In the genomic region with DNA sequence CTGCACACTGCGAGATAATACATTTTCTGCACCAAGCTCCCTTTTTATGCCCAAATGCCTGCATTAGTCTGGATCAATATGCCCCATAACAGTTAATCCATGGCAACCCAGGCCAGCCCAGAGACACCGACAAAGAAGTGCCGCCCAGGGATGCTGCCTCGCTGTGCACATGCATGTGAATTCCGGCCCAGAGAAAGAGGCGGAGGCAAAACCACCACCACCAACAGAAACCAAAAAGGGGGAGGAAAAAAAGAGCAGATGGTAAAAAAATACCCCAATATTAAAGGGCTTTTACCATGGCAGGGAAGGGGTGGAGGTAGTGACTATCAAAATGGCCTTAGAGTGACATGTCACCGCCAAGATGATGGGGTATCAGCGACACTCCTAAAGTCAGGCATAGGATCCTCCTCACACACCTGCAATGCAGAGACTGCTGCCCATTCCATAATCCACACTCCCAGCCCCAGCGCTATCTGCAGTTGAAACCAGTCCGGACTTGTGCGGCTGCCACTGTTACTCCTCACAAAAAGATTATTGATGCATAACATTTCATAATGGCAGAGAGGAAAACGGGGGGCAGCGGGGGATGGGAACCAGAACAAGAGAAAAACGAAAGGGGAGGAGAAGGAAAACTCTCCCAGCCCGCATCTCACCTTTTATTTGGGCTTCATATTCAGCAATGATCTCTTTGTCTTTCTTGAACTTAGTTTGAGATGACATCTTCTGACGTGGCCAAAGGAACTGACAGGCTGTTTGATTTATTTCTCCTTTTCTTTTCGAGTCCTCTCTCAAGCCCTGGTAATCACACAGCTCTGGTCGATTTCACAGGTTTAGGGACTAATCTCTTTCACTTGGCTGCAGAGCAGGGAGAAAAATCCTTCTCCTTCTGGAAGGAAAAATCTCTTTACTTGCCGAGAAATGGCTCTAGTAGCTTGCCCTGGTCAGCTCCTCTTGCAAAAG, we compare ENCODE assay signal across 8 cellular contexts. TPM values are rescaled to one million over a fixed set of nuclear protein-coding genes. Genes with fewer than 3 reads are reported as not detected.
DNase-seq lines count a peak whose midpoint lies in the region; ATAC-seq and TF ChIP-seq lines count a peak whose summit lies in the region.

No MANE protein-coding gene starts in this region.

- H3K4me3 ChIP-seq in coronary artery = peak overlapping the region; percentile 73

- POLR2A ChIA-PET in naive thymus-derived CD8-positive, alpha-beta T cell (lab: Charles Lee) = no interaction called here

- peak overlapping the region in 6 of 10 donors; percentile 60 to 90 (median 75) for H3K27ac Mint-ChIP-seq in naive thymus-derived CD8-positive, alpha-beta T cell

- no peaks in the 10 kb centered on the region for H3K9me3 Mint-ChIP-seq in naive thymus-derived CD8-positive, alpha-beta T cell

- peak overlapping the region; percentile 80 to 95 (median 92) for H3K4me3 Mint-ChIP-seq in naive thymus-derived CD8-positive, alpha-beta T cell

- H3K27me3 Mint-ChIP-seq in naive thymus-derived CD8-positive, alpha-beta T cell = peaks cover 0 to 6% (median 0%) of the 10 kb centered on the region in 5 donors

- no peak for TF ChIP-seq CTCF in coronary artery (IDR thresholded peaks at IDR 0.05)

- no peaks in the 10 kb centered on the region for H3K36me3 Mint-ChIP-seq in naive thymus-derived CD8-positive, alpha-beta T cell

- no peak for ATAC-seq in naive thymus-derived CD8-positive, alpha-beta T cell
- ATAC-seq in GM21526 (IDR thresholded peaks at IDR 0.05; ENCODE audit: low FRiP score, unreplicated experiment) (no peak), GM21825 (IDR thresholded peaks at IDR 0.05; ENCODE audit: unreplicated experiment) (no peak)

- peak; percentile 43 to 73 (median 48) for DNase-seq in NCI-H1417 (lab: John Stamatoyannopoulos, UW)
- no peak for DNase-seq in NCI-H1417 treated with DMSO at 0.1 percent for 48 hours (lab: John Stamatoyannopoulos, UW)
- DNase-seq in NCI-H526 treated with DMSO at 0.1 percent for 48 hours (lab: John Stamatoyannopoulos, UW) = peak; percentile 74
- DNase-seq in coronary artery (ENCODE audit: low spot score) = peak; percentile 26
- DNase-seq in naive thymus-derived CD8-positive, alpha-beta T cell = peak in 4 of 10 donors; percentile 5 to 30 (median 16)
- no peak for DNase-seq in NCI-H1436 (lab: John Stamatoyannopoulos, UW)

- H3K27ac ChIP-seq in coronary artery = no peak overlapping the region

- H3K4me1 Mint-ChIP-seq in naive thymus-derived CD8-positive, alpha-beta T cell = peaks cover 10 to 22% (median 20%) of the 10 kb centered on the region in 4 donors

RNA-seq across cellular contexts. Expression of gene SRGAP3, which starts 0.9 kb away (rescaled TPM):
- total RNA-seq in naive thymus-derived CD8-positive, alpha-beta T cell = 1 to 10 TPM; 1.8 to 2.4 TPM
- 1 to 10 TPM in 2 of 3 donors, under 1 TPM in 1; 0.73 to 2.5 (median 1.1) TPM for polyA plus RNA-seq in naive thymus-derived CD8-positive, alpha-beta T cell

Comparison
In these comparisons a context has a peak if more than half of its experiments do, and no peak if none do; other contexts are left out.
1. DNase-seq: peak in NCI-H1417 (3 of 3), NCI-H526 treated with DMSO at 0.1 percent for 48 hours (single experiment) and coronary artery (single experiment); none in NCI-H1417 treated with DMSO at 0.1 percent for 48 hours (single experiment) and NCI-H1436 (single experiment).